Comparison of ENCODE assay signal across 28 cellular contexts in the genomic region with DNA sequence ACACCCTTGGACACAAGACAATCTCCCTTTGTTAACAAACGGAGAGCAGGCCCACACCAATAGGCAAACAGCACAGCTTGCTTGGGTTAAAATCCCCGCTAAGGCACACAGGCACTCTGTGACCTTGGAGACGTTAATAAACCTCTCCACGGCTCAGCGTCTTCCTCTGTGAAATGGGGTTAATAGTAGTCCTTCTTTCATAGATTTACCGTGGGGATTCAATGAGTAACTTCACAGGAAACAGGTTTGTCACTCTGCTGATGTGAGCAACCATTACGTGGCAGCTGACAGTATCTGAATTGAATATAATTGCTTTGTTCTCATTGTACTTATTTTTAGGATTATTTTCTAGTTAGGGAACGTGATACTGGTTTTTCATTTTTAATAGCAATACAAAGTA.
DNase-seq lines count a peak whose midpoint lies in the region; ATAC-seq and TF ChIP-seq lines count a peak whose summit lies in the region.
"Had no signal": no experiment of that assay in that cellular context is flagged by ENCODE, and none has a peak within 500 bp of the region (broad histone marks: within the 10 kb centered on the region; RNA-seq: fewer than 3 reads in every experiment).

No MANE protein-coding gene starts in this region.

- H3K36me3 ChIP-seq in SK-N-SH (replicated peaks in 1 of 2; ENCODE audit: control insufficient read depth in 1 of 2, insufficient read depth in 2 of 2, low read length in 1 of 2) (no peaks in the 10 kb centered on the region), uterus (no peaks in the 10 kb centered on the region)
- H3K36me3 ChIP-seq: esophagus squamous epithelium, gastroesophageal sphincter, MG63, pancreas had no signal

- H3K9ac ChIP-seq in SK-N-SH, result no peak overlapping the region

- no peak for TF ChIP-seq CTCF in SK-N-SH (IDR thresholded peaks at IDR 0.05)
- no peak for TF ChIP-seq CTCF in RWPE1 (conservative IDR thresholded peaks at IDR 0.05; ENCODE audit: low read depth)
- TF ChIP-seq CTCF in foreskin keratinocyte (conservative IDR thresholded peaks at IDR 0.05), result no peak
- TF ChIP-seq CTCF in uterus (IDR thresholded peaks at IDR 0.05), result no peak
- TF ChIP-seq CTCF in endothelial cell (IDR thresholded peaks at IDR 0.05; ENCODE audit: unreplicated experiment), result no peak

- no peaks in the 10 kb centered on the region for H3K79me2 ChIP-seq in SK-N-SH (ENCODE audit: insufficient read depth)

- H3K36me3 Mint-ChIP-seq in activated naive CD4-positive, alpha-beta T cell treated with anti-CD3 and anti-CD28 coated beads for 36 hours (ENCODE audit: low read depth), result no peaks in the 10 kb centered on the region
- H3K36me3 Mint-ChIP-seq in endothelial cell (ENCODE audit: low read depth, unreplicated experiment), result no peaks in the 10 kb centered on the region
- H3K36me3 Mint-ChIP-seq: brain, type B pancreatic cell had no signal

- DNase-seq in SK-N-SH, result no peak
- DNase-seq in RWPE1 (ENCODE audit: low spot score), result peak; percentile 38
- peak; percentile 32 to 51 for DNase-seq in foreskin keratinocyte
- DNase-seq in uterus, result no peak
- DNase-seq in activated naive CD4-positive, alpha-beta T cell treated with anti-CD3 and anti-CD28 coated beads for 36 hours, result no peak
- DNase-seq in endothelial cell (ENCODE audit: low spot score), result no peak
- no peak for DNase-seq in NOMO-1 treated with dmso at 0.1 percent for 144 hours (lab: John Stamatoyannopoulos, UW; ENCODE audit: unreplicated experiment)
- DNase-seq: 8988T; activated CD4-positive, alpha-beta T cell treated with anti-CD3 and anti-CD28 coated beads for 1 hour; activated CD8-positive, alpha-beta T cell treated with anti-CD3 and anti-CD28 coated beads for 36 hours; activated effector memory CD4-positive, alpha-beta T cell treated with Interleukin-2 at 50 U/mL for 16 hours; activated naive CD8-positive, alpha-beta T cell treated with anti-CD3 and anti-CD28 coated beads, Interleukin-2, amount 50 U/mL, for 24 hours; DMS53; effector CD4-positive, alpha-beta T cell; esophagus squamous epithelium; MG63; NCI-H1417; NCI-H446; nephron progenitor cell; pancreas; right cardiac atrium; stimulated activated CD8-positive, alpha-beta memory T cell treated with anti-CD3 and anti-CD28 coated beads, Interleukin-4, amount 100 ng/mL, for 48 hours had no signal

- peaks cover 0 to 7% of the 10 kb centered on the region in 2 experiments; a peak in 1 of 4 replicates for H3K4me1 ChIP-seq in SK-N-SH (ENCODE audit: control insufficient read depth in 1 of 2, insufficient read depth in 2 of 2, low read depth in 1 of 2, low read length in 1 of 2)
- H3K4me1 ChIP-seq in foreskin keratinocyte, result peaks cover 20% of the 10 kb centered on the region
- peaks cover 0 to 5% of the 10 kb centered on the region in 2 donors for H3K4me1 ChIP-seq in uterus
- H3K4me1 ChIP-seq: esophagus squamous epithelium, gastroesophageal sphincter, pancreas had no signal

- TF ChIP-seq EP300 in SK-N-SH (IDR thresholded peaks at IDR 0.05; ENCODE audit: borderline replicate concordance in 1 of 2, low read depth in 1 of 2, low read length in 1 of 2), result no peak

- H3K4me3 ChIP-seq in SK-N-SH (ENCODE audit: low read depth in 2 of 2, low read length in 1 of 2), result no peak overlapping the region
- H3K4me3 ChIP-seq in uterus, result no peak overlapping the region
- H3K4me3 ChIP-seq: esophagus squamous epithelium, gastroesophageal sphincter, MG63, pancreas had no signal

- POLR2A ChIA-PET in SK-N-SH (lab: Yijun Ruan, JAX), result no interaction called here
- POLR2A ChIA-PET in RWPE1 (lab: Yijun Ruan, JAX; ENCODE audit: low non-redundant PET), result no interaction called here

- no peaks in the 10 kb centered on the region for H3K4me1 Mint-ChIP-seq in activated naive CD4-positive, alpha-beta T cell treated with anti-CD3 and anti-CD28 coated beads for 36 hours (ENCODE audit: low read depth)
- no peaks in the 10 kb centered on the region for H3K4me1 Mint-ChIP-seq in endothelial cell (ENCODE audit: unreplicated experiment)
- H3K4me1 Mint-ChIP-seq: activated naive CD8-positive, alpha-beta T cell treated with anti-CD3 and anti-CD28 coated beads, Interleukin-2, amount 50 U/mL, for 24 hours; B cell had no signal

- 49% methylated on average over 8 of the region's 8 CpGs for WGBS in SK-N-SH (ENCODE audit: low lambda C conversion rate)

- H3K4me2 ChIP-seq in SK-N-SH, result no peak overlapping the region

- CTCF ChIA-PET in SK-N-SH (lab: Yijun Ruan, JAX) (no interaction called here), RWPE1 (lab: Yijun Ruan, JAX) (no interaction called here)
- CTCF ChIA-PET in activated naive CD4-positive, alpha-beta T cell treated with anti-CD3 and anti-CD28 coated beads for 36 hours (lab: Charles Lee), result no interaction called here

- no peak for ATAC-seq in SK-N-SH treated with all-trans-retinoic acid at 6 μM for 48 hours
- peak; percentile 43 for ATAC-seq in foreskin keratinocyte
- ATAC-seq: activated CD8-positive, alpha-beta T cell treated with anti-CD3 and anti-CD28 coated beads for 36 hours; activated naive CD8-positive, alpha-beta T cell treated with anti-CD3 and anti-CD28 coated beads, Interleukin-2, amount 50 U/mL, for 24 hours; right cardiac atrium had no signal

- no peaks in the 10 kb centered on the region for H3K27me3 ChIP-seq in SK-N-SH (ENCODE audit: insufficient read depth)
- H3K27me3 ChIP-seq in foreskin keratinocyte, result peaks cover 10% of the 10 kb centered on the region
- H3K27me3 ChIP-seq in uterus, result no peaks in the 10 kb centered on the region
- H3K27me3 ChIP-seq: esophagus squamous epithelium, gastroesophageal sphincter, MG63, pancreas had no signal

- intact Hi-C loops in uterus (cut with DNase I; ENCODE audit: low total_unique reads), result no loop called here
- intact Hi-C loops in activated naive CD4-positive, alpha-beta T cell treated with anti-CD3 and anti-CD28 coated beads for 36 hours (cut with micrococcal nuclease), result no loop called here

- no peak for TF ChIP-seq POLR2A in uterus (IDR thresholded peaks at IDR 0.05)

- H3K9me2 ChIP-seq in SK-N-SH, result no peaks in the 10 kb centered on the region

- no peaks in the 10 kb centered on the region for H3K9me3 ChIP-seq in SK-N-SH
- no peaks in the 10 kb centered on the region for H3K9me3 ChIP-seq in uterus
- H3K9me3 ChIP-seq: esophagus squamous epithelium, gastroesophageal sphincter, pancreas had no signal

- no peak overlapping the region for H3K27ac Mint-ChIP-seq in activated naive CD4-positive, alpha-beta T cell treated with anti-CD3 and anti-CD28 coated beads for 36 hours
- H3K27ac Mint-ChIP-seq in endothelial cell (ENCODE audit: unreplicated experiment), result no peak overlapping the region
- H3K27ac Mint-ChIP-seq: activated CD8-positive, alpha-beta T cell treated with anti-CD3 and anti-CD28 coated beads for 36 hours; activated naive CD8-positive, alpha-beta T cell treated with anti-CD3 and anti-CD28 coated beads, Interleukin-2, amount 50 U/mL, for 24 hours; B cell; brain; T-helper 1 cell treated with Interleukin-12 subunit alpha and Interleukin-12 subunit beta and Interleukin-4 antibody, amounts not matched to agents 30 μg/mL and 1 μg/mL, for 36 hours; type B pancreatic cell had no signal

- H3F3A ChIP-seq in SK-N-SH (replicated peaks; ENCODE audit: insufficient read depth), result peaks cover 30% of the 10 kb centered on the region

- no peaks in the 10 kb centered on the region for H4K20me1 ChIP-seq in SK-N-SH (ENCODE audit: insufficient read depth)

- H3K27me3 Mint-ChIP-seq in activated naive CD4-positive, alpha-beta T cell treated with anti-CD3 and anti-CD28 coated beads for 36 hours (ENCODE audit: low read depth), result peaks cover 9% of the 10 kb centered on the region
- peaks cover 3% of the 10 kb centered on the region for H3K27me3 Mint-ChIP-seq in endothelial cell (ENCODE audit: unreplicated experiment)
- H3K27me3 Mint-ChIP-seq: brain had no signal

- peak overlapping the region in 1 of 2 experiments; percentile 26; a peak in 1 of 4 replicates for H3K27ac ChIP-seq in SK-N-SH (ENCODE audit: low read depth in 2 of 2, low read length in 1 of 2)
- no peak overlapping the region for H3K27ac ChIP-seq in RWPE1
- H3K27ac ChIP-seq in foreskin keratinocyte, result peak overlapping the region; percentile 14
- peak overlapping the region; percentile 12 to 74 for H3K27ac ChIP-seq in uterus
- H3K27ac ChIP-seq: esophagus squamous epithelium, pancreas had no signal

- H3K4me3 Mint-ChIP-seq in activated naive CD4-positive, alpha-beta T cell treated with anti-CD3 and anti-CD28 coated beads for 36 hours, result no peak overlapping the region
- H3K4me3 Mint-ChIP-seq in endothelial cell (ENCODE audit: unreplicated experiment), result no peak overlapping the region
- H3K4me3 Mint-ChIP-seq: activated CD8-positive, alpha-beta T cell treated with anti-CD3 and anti-CD28 coated beads for 36 hours; activated naive CD8-positive, alpha-beta T cell treated with anti-CD3 and anti-CD28 coated beads, Interleukin-2, amount 50 U/mL, for 24 hours; B cell; brain; nephron progenitor cell; T-helper 1 cell treated with Interleukin-12 subunit alpha and Interleukin-12 subunit beta and Interleukin-4 antibody, amounts not matched to agents 30 μg/mL and 1 μg/mL, for 36 hours; type B pancreatic cell had no signal

- H2AFZ ChIP-seq in SK-N-SH (ENCODE audit: low read depth), result no peak overlapping the region

- H3K9me3 Mint-ChIP-seq in activated naive CD4-positive, alpha-beta T cell treated with anti-CD3 and anti-CD28 coated beads for 36 hours, result no peaks in the 10 kb centered on the region
- H3K9me3 Mint-ChIP-seq in endothelial cell (ENCODE audit: unreplicated experiment), result no peaks in the 10 kb centered on the region
- H3K9me3 Mint-ChIP-seq: activated CD8-positive, alpha-beta T cell treated with anti-CD3 and anti-CD28 coated beads for 36 hours; activated naive CD8-positive, alpha-beta T cell treated with anti-CD3 and anti-CD28 coated beads, Interleukin-2, amount 50 U/mL, for 24 hours; T-helper 1 cell treated with Interleukin-12 subunit alpha and Interleukin-12 subunit beta and Interleukin-4 antibody, amounts not matched to agents 30 μg/mL and 1 μg/mL, for 36 hours; type B pancreatic cell had no signal

- TF ChIP-seq RAD21 in SK-N-SH (IDR thresholded peaks at IDR 0.05; ENCODE audit: low read length), result no peak

TF ChIP-seq in SK-N-SH treated with all-trans-retinoic acid at 6 μM for 48 hours, 23 proteins besides CTCF, POLR2A, EP300 and RAD21 (continues in another document):
- TF ChIP-seq, protein P1, sequence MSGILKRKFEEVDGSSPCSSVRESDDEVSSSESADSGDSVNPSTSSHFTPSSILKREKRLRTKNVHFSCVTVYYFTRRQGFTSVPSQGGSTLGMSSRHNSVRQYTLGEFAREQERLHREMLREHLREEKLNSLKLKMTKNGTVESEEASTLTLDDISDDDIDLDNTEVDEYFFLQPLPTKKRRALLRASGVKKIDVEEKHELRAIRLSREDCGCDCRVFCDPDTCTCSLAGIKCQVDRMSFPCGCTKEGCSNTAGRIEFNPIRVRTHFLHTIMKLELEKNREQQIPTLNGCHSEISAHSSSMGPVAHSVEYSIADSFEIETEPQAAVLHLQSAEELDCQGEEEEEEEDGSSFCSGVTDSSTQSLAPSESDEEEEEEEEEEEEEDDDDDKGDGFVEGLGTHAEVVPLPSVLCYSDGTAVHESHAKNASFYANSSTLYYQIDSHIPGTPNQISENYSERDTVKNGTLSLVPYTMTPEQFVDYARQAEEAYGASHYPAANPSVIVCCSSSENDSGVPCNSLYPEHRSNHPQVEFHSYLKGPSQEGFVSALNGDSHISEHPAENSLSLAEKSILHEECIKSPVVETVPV (CRISPR knock-in tag; IDR thresholded peaks at IDR 0.05), result no peak
- TF ChIP-seq BACH2 (CRISPR knock-in tag; IDR thresholded peaks at IDR 0.05; ENCODE audit: borderline replicate concordance) (no peak), PPARA (CRISPR knock-in tag; IDR thresholded peaks at IDR 0.05; ENCODE audit: borderline replicate concordance) (no peak)

Comparison
In these comparisons a context has a peak if more than half of its experiments do, and no peak if none do; other contexts are left out.
1. DNase-seq: peak in RWPE1 (single experiment) and foreskin keratinocyte (2 of 2); none in SK-N-SH (single experiment), uterus (0 of 2), activated naive CD4-positive, alpha-beta T cell treated with anti-CD3 and anti-CD28 coated beads for 36 hours (single experiment), endothelial cell (single experiment) and NOMO-1 treated with dmso at 0.1 percent for 144 hours (single experiment).